ENCODE assay signal across 29 cellular contexts in genomic region chr4:38426532-38426931, GRCh38.
DNase-seq lines count a peak whose midpoint lies in the region; ATAC-seq, FAIRE-seq and TF ChIP-seq lines count a peak whose summit lies in the region.
"Had no signal": no experiment of that assay in that cellular context is flagged by ENCODE, and none has a peak within 500 bp of the region (broad histone marks: within the 10 kb centered on the region; RNA-seq: fewer than 3 reads in every experiment).

No MANE protein-coding gene starts in this region.

- H3K4me3 ChIP-seq in HepG2 (replicated peaks in 1 of 3; ENCODE audit: insufficient read depth in 1 of 3, low read depth in 2 of 3, low read length in 3 of 3) (no peak overlapping the region), right lobe of liver (no peak overlapping the region)
- H3K4me3 ChIP-seq: A549; BLaER1; BLaER1 treated with 17β-estradiol and CSF1 and Interleukin-3, amounts not matched to agents 10 nM and 100 nM had no signal

- H3K4me1 ChIP-seq in HepG2 (ENCODE audit: insufficient read depth, low read length) (peaks cover 49% of the 10 kb centered on the region), right lobe of liver (no peaks in the 10 kb centered on the region)
- H3K4me1 ChIP-seq: A549; BLaER1; BLaER1 treated with 17β-estradiol and CSF1 and Interleukin-3, amounts not matched to agents 10 nM and 100 nM had no signal

- no TSS peak for BruUV-seq in HepG2 (replicated peaks; lab: Mats Ljungman, UMichigan)

- intact Hi-C loops in HepG2 (cut with micrococcal nuclease; ENCODE audit: unreplicated experiment) = loop anchor here (10.0 kb wide), 1 partner anchor 248 kb away; no protein-coding TSS in a partner anchor
- intact Hi-C loops in right lobe of liver (cut with DNase I) = no loop called here

- H3K79me2 ChIP-seq in HepG2 (ENCODE audit: insufficient read depth, low read length) = no peaks in the 10 kb centered on the region

- CTCF ChIA-PET in HepG2 (lab: Yijun Ruan, JAX; ENCODE audit: low intra/inter-chr PET ratio, low total read pairs) = no interaction called here

- no peak for DNase-seq in HepG2 (ENCODE audit: low spot score)
- DNase-seq in right lobe of liver = no peak
- DNase-seq: 8988T; ACHN; AML-193; BE2C; C1 segment of cervical spinal cord; Caco-2; Calu3; CD4-positive, alpha-beta memory T cell; CD4-positive, alpha-beta T cell; CD4-positive, CD25-positive, alpha-beta regulatory T cell; CD8-positive, alpha-beta memory T cell; CD8-positive, alpha-beta T cell; COR-L47; DMS 273 treated with DMSO at 0.1 percent for 48 hours; DMS153; DMS53; DMS79; DMS79 treated with DMSO at 0.1 percent for 48 hours; DND-41; EL had no signal

- H2AFZ ChIP-seq in HepG2 (ENCODE audit: low read length) = no peak overlapping the region

- no peak overlapping the region for H3K4me2 ChIP-seq in HepG2 (ENCODE audit: low read depth, low read length)
- H3K4me2 ChIP-seq: A549; BLaER1; BLaER1 treated with 17β-estradiol and CSF1 and Interleukin-3, amounts not matched to agents 10 nM and 100 nM had no signal

- H3K27me3 ChIP-seq in HepG2 (ENCODE audit: control insufficient read depth in 1 of 2, insufficient read depth in 2 of 2, low read length in 2 of 2) (no peaks in the 10 kb centered on the region), right lobe of liver (no peaks in the 10 kb centered on the region)
- H3K27me3 ChIP-seq: BE2C; BLaER1; BLaER1 treated with 17β-estradiol and CSF1 and Interleukin-3, amounts not matched to agents 10 nM and 100 nM had no signal

- no peak for TF ChIP-seq POLR2A in HepG2 (IDR thresholded peaks at IDR 0.05; ENCODE audit: insufficient read depth in 1 of 2, low read depth in 2 of 2, low read length in 2 of 2)
- no peak for TF ChIP-seq POLR2A in right lobe of liver (IDR thresholded peaks at IDR 0.05)

- H3K36me3 ChIP-seq in HepG2 (replicated peaks in 1 of 2; ENCODE audit: control insufficient read depth in 1 of 2, insufficient read depth in 2 of 2, low read length in 2 of 2) (no peaks in the 10 kb centered on the region), right lobe of liver (no peaks in the 10 kb centered on the region)
- H3K36me3 ChIP-seq: BE2C; BLaER1; BLaER1 treated with 17β-estradiol and CSF1 and Interleukin-3, amounts not matched to agents 10 nM and 100 nM had no signal

- peaks cover 10% of the 10 kb centered on the region for H3K9me3 ChIP-seq in HepG2 (ENCODE audit: low read length)
- no peaks in the 10 kb centered on the region for H3K9me3 ChIP-seq in right lobe of liver
- H3K9me3 ChIP-seq: A549; BE2C; BLaER1; BLaER1 treated with 17β-estradiol and CSF1 and Interleukin-3, amounts not matched to agents 10 nM and 100 nM; Caco-2 had no signal

- TF ChIP-seq RAD21 in HepG2 (CRISPR knock-in tag; IDR thresholded peaks at IDR 0.05) = no peak

- POLR2A ChIA-PET in HepG2 (lab: Yijun Ruan, JAX) = no interaction called here

- ATAC-seq in HepG2 (no peak), right lobe of liver (no peak)
- ATAC-seq: A549; CD8-positive, alpha-beta T cell had no signal

- in situ Hi-C loops in HepG2 (cut with HindIII; ENCODE audit: extremely low pct_ligation_motif_present, low pct_unique_long_range_greater_than_20kb) = no loop called here

- no peaks in the 10 kb centered on the region for H4K20me1 ChIP-seq in HepG2 (ENCODE audit: insufficient read depth, low read length)
- H4K20me1 ChIP-seq: BLaER1; BLaER1 treated with 17β-estradiol and CSF1 and Interleukin-3, amounts not matched to agents 10 nM and 100 nM had no signal

- H3K9ac ChIP-seq in HepG2 (ENCODE audit: insufficient read depth, low read depth, low read length) = no peak overlapping the region
- H3K9ac ChIP-seq: BLaER1; BLaER1 treated with 17β-estradiol and CSF1 and Interleukin-3, amounts not matched to agents 10 nM and 100 nM had no signal

- TF ChIP-seq CTCF in HepG2 (CRISPR knock-in tag; IDR thresholded peaks at IDR 0.05) (no peak), right lobe of liver (IDR thresholded peaks at IDR 0.05) (no peak)

- no peak for FAIRE-seq in HepG2 (lab: Jason Lieb, UNC)
- FAIRE-seq: A204.1, A549, D721Med had no signal

- no peak for TF ChIP-seq EP300 in HepG2 (IDR thresholded peaks at IDR 0.05; ENCODE audit: low read depth in 2 of 2, low read length in 2 of 2)
- TF ChIP-seq EP300 in HepG2 (CRISPR knock-in tag; IDR thresholded peaks at IDR 0.05; ENCODE audit: borderline replicate concordance) = no peak

- H3K27ac ChIP-seq in HepG2 (ENCODE audit: extremely low read length, insufficient read depth, low read length) (no peak overlapping the region), right lobe of liver (no peak overlapping the region)
- H3K27ac ChIP-seq: 22Rv1; A549; BLaER1; BLaER1 treated with 17β-estradiol and CSF1 and Interleukin-3, amounts not matched to agents 10 nM and 100 nM; C4-2B had no signal

TF ChIP-seq in HepG2, 621 proteins besides CTCF, POLR2A, EP300 and RAD21:
- no peak for TF ChIP-seq HDAC6 (IDR thresholded peaks at IDR 0.05; ENCODE audit: low read depth, low read length)
- TF ChIP-seq ZNF12 (CRISPR knock-in tag; IDR thresholded peaks at IDR 0.05) = peak; percentile 91
- peak; percentile 98 for TF ChIP-seq ZNF564 (CRISPR knock-in tag; IDR thresholded peaks at IDR 0.05)
